ENCODE assay signal across 25 cellular contexts in genomic region chrX:21168401-21169160, GRCh38.
DNase-seq lines count a peak whose midpoint lies in the region; ATAC-seq, FAIRE-seq and TF ChIP-seq lines count a peak whose summit lies in the region.
"Had no signal": no experiment of that assay in that cellular context is flagged by ENCODE, and none has a peak within 500 bp of the region (broad histone marks: within the 10 kb centered on the region; RNA-seq: fewer than 3 reads in every experiment).

No MANE protein-coding gene starts in this region.

- H3K4me1 ChIP-seq in A549 (peaks cover 35% of the 10 kb centered on the region), kidney (ENCODE audit: control insufficient read depth in 1 of 2, insufficient read depth in 1 of 2, low read depth in 1 of 2, low read length in 2 of 2) (no peaks in the 10 kb centered on the region)
- H3K4me1 ChIP-seq: BE2C, BLaER1 had no signal

- peak; percentile 95 for FAIRE-seq in A549 (lab: Jason Lieb, UNC)
- FAIRE-seq in kidney (lab: Jason Lieb, UNC), result peak; percentile 55
- FAIRE-seq: GM12878, GM12892, GM18507 had no signal

- no peaks in the 10 kb centered on the region for H3K36me3 ChIP-seq in kidney (ENCODE audit: control insufficient read depth in 1 of 2, insufficient read depth in 2 of 2, low read length in 2 of 2)
- H3K36me3 ChIP-seq: BE2C, BLaER1 had no signal

- CTCF ChIA-PET in A549 (lab: Yijun Ruan, JAX), result interaction anchor here (1.0 to 1.4 kb wide), 2 partner anchors 8 to 638 kb away, joined by 3 to 4 read pairs; no protein-coding TSS in a partner anchor

- WGBS in A549 (ENCODE audit: missing lambda C conversion rate), result 81% methylated on average over 2 of the region's 2 CpGs

- no peak for TF ChIP-seq CTCF in A549 (IDR thresholded peaks at IDR 0.05)
- no peak for TF ChIP-seq CTCF in kidney (IDR thresholded peaks at IDR 0.05; ENCODE audit: borderline replicate concordance, extremely low read depth, insufficient read depth)

- no peak for TF ChIP-seq RAD21 in A549 (conservative IDR thresholded peaks at IDR 0.05 in 1 of 2, IDR thresholded peaks at IDR 0.05 in 1 of 2)

- H3K4me3 ChIP-seq in A549 (no peak overlapping the region), kidney (ENCODE audit: low read length in 2 of 2) (no peak overlapping the region)
- H3K4me3 ChIP-seq: BLaER1, GM12878 had no signal

- H3K27ac ChIP-seq in A549 (peak overlapping the region; percentile 73 to 87), kidney (ENCODE audit: low read depth in 2 of 2, low read length in 2 of 2) (no peak overlapping the region)
- H3K27ac ChIP-seq: 22Rv1, BLaER1 had no signal

- TF ChIP-seq POLR2A in A549 (IDR thresholded peaks at IDR 0.05; ENCODE audit: low read length), result no peak

- no peak for DNase-seq in A549 (ENCODE audit: low read depth in 1 of 2, low spot score in 1 of 2)
- peak; percentile 65 for DNase-seq in foreskin melanocyte
- no peak for DNase-seq in kidney
- DNase-seq in Right ventricle myocardium superior, result no peak
- no peak for DNase-seq in left ventricle myocardium superior
- DNase-seq: ACHN; BE2C; C1 segment of cervical spinal cord; CD4-positive, alpha-beta memory T cell; CD4-positive, CD25-positive, alpha-beta regulatory T cell; CD8-positive, alpha-beta memory T cell; COR-L47; DMS 273 treated with DMSO at 0.1 percent for 48 hours; DMS153; DMS53; DMS79; DND-41; EL; GDM1 had no signal

- H3K9me3 ChIP-seq in A549 (0 out of 3 replicates have a peak, but pooled peaks cover 3% of the 10 kb centered on the region), kidney (ENCODE audit: control insufficient read depth in 1 of 2, low read length in 2 of 2) (no peaks in the 10 kb centered on the region)
- H3K9me3 ChIP-seq: BE2C, BLaER1 had no signal

- H3K9ac ChIP-seq in kidney (ENCODE audit: low read length in 2 of 2), result no peak overlapping the region
- H3K9ac ChIP-seq: BLaER1 had no signal

- H3K4me2 ChIP-seq in A549, result peak overlapping the region; percentile 64
- H3K4me2 ChIP-seq: BLaER1 had no signal

- TF ChIP-seq EP300 in A549 (IDR thresholded peaks at IDR 0.05), result no peak

- POLR2A ChIA-PET in A549 (lab: Yijun Ruan, JAX), result no interaction called here

- intact Hi-C loops in kidney (cut with DNase I) (no loop called here), Right ventricle myocardium superior (cut with DNase I) (no loop called here), left ventricle myocardium superior (cut with micrococcal nuclease) (no loop called here)

- ATAC-seq in A549 (no peak), Right ventricle myocardium superior (ENCODE audit: poor library complexity) (no peak), HG02623 (IDR thresholded peaks at IDR 0.05; ENCODE audit: unreplicated experiment) (no peak), left ventricle myocardium superior (no peak)
- ATAC-seq: GM12878 had no signal

TF ChIP-seq in A549, 52 proteins besides CTCF, POLR2A, EP300 and RAD21:
- TF ChIP-seq RFX5 (IDR thresholded peaks at IDR 0.05), result no peak
- no peak for TF ChIP-seq PHF8 (IDR thresholded peaks at IDR 0.05; ENCODE audit: borderline replicate concordance, low read depth)
- TF ChIP-seq HOXA7 (CRISPR knock-in tag; IDR thresholded peaks at IDR 0.05), result no peak
- TF ChIP-seq HES2 (IDR thresholded peaks at IDR 0.05), result no peak
- no peak for TF ChIP-seq NFE2L2 (conservative IDR thresholded peaks at IDR 0.05; ENCODE audit: low read length)
- TF ChIP-seq, protein P1, sequence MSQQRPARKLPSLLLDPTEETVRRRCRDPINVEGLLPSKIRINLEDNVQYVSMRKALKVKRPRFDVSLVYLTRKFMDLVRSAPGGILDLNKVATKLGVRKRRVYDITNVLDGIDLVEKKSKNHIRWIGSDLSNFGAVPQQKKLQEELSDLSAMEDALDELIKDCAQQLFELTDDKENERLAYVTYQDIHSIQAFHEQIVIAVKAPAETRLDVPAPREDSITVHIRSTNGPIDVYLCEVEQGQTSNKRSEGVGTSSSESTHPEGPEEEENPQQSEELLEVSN (IDR thresholded peaks at IDR 0.05; ENCODE audit: borderline replicate concordance, low read depth), result no peak
- TF ChIP-seq, protein P2, sequence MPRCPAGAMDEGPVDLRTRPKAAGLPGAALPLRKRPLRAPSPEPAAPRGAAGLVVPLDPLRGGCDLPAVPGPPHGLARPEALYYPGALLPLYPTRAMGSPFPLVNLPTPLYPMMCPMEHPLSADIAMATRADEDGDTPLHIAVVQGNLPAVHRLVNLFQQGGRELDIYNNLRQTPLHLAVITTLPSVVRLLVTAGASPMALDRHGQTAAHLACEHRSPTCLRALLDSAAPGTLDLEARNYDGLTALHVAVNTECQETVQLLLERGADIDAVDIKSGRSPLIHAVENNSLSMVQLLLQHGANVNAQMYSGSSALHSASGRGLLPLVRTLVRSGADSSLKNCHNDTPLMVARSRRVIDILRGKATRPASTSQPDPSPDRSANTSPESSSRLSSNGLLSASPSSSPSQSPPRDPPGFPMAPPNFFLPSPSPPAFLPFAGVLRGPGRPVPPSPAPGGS (IDR thresholded peaks at IDR 0.05), result no peak
- TF ChIP-seq MAZ (IDR thresholded peaks at IDR 0.05; ENCODE audit: borderline replicate concordance, low read depth, low read length), result no peak
- no peak for TF ChIP-seq FOSL2 (IDR thresholded peaks at IDR 0.05)
- TF ChIP-seq FOSL2 (CRISPR knock-in tag; IDR thresholded peaks at IDR 0.05), result no peak

Comparison
In these comparisons a context has a peak if more than half of its experiments do, and no peak if none do; other contexts are left out.
1. H3K27ac ChIP-seq: peak in A549 (2 of 2); none in kidney (0 of 2).